1 cellular context compared by ENCODE assay signal in genomic region chr21:45698493-45698947, GRCh38.
TF ChIP-seq lines count a peak whose summit lies in the region.

No MANE protein-coding gene starts in this region.

TF ChIP-seq in GM23338, 12 proteins besides CTCF, POLR2A, EP300 and RAD21 (continued from another document):
- TF ChIP-seq ZNF462 (CRISPR knock-in tag; IDR thresholded peaks at IDR 0.05) (no peak), POLR2AphosphoS5 (IDR thresholded peaks at IDR 0.05; ENCODE audit: low read depth) (no peak), NANOG (IDR thresholded peaks at IDR 0.05; ENCODE audit: borderline replicate concordance) (no peak), ZNF331 (CRISPR knock-in tag; IDR thresholded peaks at IDR 0.05; ENCODE audit: low read depth) (no peak), CREB1 (CRISPR knock-in tag; IDR thresholded peaks at IDR 0.05; ENCODE audit: low read depth) (no peak), ZNF114 (CRISPR knock-in tag; IDR thresholded peaks at IDR 0.05) (no peak), EZH2phosphoT487 (IDR thresholded peaks at IDR 0.05; ENCODE audit: unreplicated experiment) (no peak), EZH2 (IDR thresholded peaks at IDR 0.05; ENCODE audit: low read depth, unreplicated experiment) (no peak), REST (IDR thresholded peaks at IDR 0.05; ENCODE audit: unreplicated experiment) (no peak), JUNB (IDR thresholded peaks at IDR 0.05; ENCODE audit: unreplicated experiment) (no peak)
